Comparison of ENCODE assay signal across 8 cellular contexts in the genomic region with DNA sequence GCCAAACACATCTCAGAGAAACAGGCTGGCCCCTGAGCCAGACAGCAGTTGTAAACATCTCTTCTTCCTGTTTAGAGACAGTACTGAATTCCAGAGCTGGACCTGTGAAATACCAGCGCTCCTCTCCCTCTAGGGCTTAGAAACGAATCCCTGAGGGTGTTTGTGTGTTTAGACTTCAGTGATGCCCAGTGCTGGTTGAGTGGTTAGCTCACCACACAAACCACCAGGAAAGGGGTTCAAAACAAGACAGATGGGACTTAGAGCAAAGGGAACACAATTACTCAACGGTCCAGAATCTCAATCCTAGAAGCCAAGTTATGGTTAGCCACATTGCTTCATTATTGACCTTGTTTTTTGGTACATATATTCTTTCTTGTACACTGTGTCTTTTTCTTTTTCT.
DNase-seq lines count a peak whose midpoint lies in the region; ATAC-seq and TF ChIP-seq lines count a peak whose summit lies in the region.

No MANE protein-coding gene starts in this region.

- CTCF ChIA-PET in SK-N-SH (lab: Yijun Ruan, JAX): interaction anchor here (0.6 kb wide), 1 partner anchor 147 kb away, joined by 3 read pairs; no protein-coding TSS in a partner anchor

- TF ChIP-seq EP300 in SK-N-SH (IDR thresholded peaks at IDR 0.05; ENCODE audit: borderline replicate concordance in 1 of 2, low read depth in 1 of 2, low read length in 1 of 2): no peak

- no peaks in the 10 kb centered on the region for H3K9me2 ChIP-seq in SK-N-SH

- H3K4me2 ChIP-seq in SK-N-SH: no peak overlapping the region

- no peak for TF ChIP-seq CTCF in SK-N-SH (IDR thresholded peaks at IDR 0.05)

- H3K27ac ChIP-seq in SK-N-SH (ENCODE audit: low read depth in 2 of 2, low read length in 1 of 2): peak overlapping the region in 1 of 2 experiments; percentile 67; a peak in 2 of 4 replicates

- H2AFZ ChIP-seq in SK-N-SH (ENCODE audit: low read depth): peak overlapping the region; percentile 72; the same call in 1 of the 2 replicates

- peak; percentile 40 for ATAC-seq in GM18517 (IDR thresholded peaks at IDR 0.05; ENCODE audit: unreplicated experiment)
- ATAC-seq in HG02938 (IDR thresholded peaks at IDR 0.05; ENCODE audit: unreplicated experiment): peak; percentile 43
- ATAC-seq in HG02970 (IDR thresholded peaks at IDR 0.05; ENCODE audit: low FRiP score, unreplicated experiment): no peak

- WGBS in SK-N-SH (ENCODE audit: low lambda C conversion rate): 78% methylated on average over 3 of the region's 3 CpGs

- H3K27me3 ChIP-seq in SK-N-SH (ENCODE audit: insufficient read depth): no peaks in the 10 kb centered on the region

- no peak overlapping the region for H3K4me3 ChIP-seq in SK-N-SH (ENCODE audit: low read depth in 2 of 2, low read length in 1 of 2)

- peaks cover 10 to 49% of the 10 kb centered on the region in 2 experiments for H3K4me1 ChIP-seq in SK-N-SH (ENCODE audit: control insufficient read depth in 1 of 2, insufficient read depth in 2 of 2, low read depth in 1 of 2, low read length in 1 of 2)

- peaks cover 22% of the 10 kb centered on the region for H3F3A ChIP-seq in SK-N-SH (replicated peaks; ENCODE audit: insufficient read depth)

- no peak for TF ChIP-seq RAD21 in SK-N-SH (IDR thresholded peaks at IDR 0.05; ENCODE audit: low read length)

- H3K9me3 ChIP-seq in SK-N-SH: no peaks in the 10 kb centered on the region

- H4K20me1 ChIP-seq in SK-N-SH (ENCODE audit: insufficient read depth): no peaks in the 10 kb centered on the region

- no peak overlapping the region for H3K9ac ChIP-seq in SK-N-SH

- no peaks in the 10 kb centered on the region for H3K36me3 ChIP-seq in SK-N-SH (replicated peaks in 1 of 2; ENCODE audit: control insufficient read depth in 1 of 2, insufficient read depth in 2 of 2, low read length in 1 of 2)

- DNase-seq in SK-N-SH: no peak
- DNase-seq in kidney tubule cell (ENCODE audit: low spot score): peak; percentile 99
- DNase-seq in DMS153 treated with DMSO at 0.1 percent for 48 hours (lab: John Stamatoyannopoulos, UW; ENCODE audit: unreplicated experiment): no peak
- DNase-seq in activated naive CD4-positive, alpha-beta T cell treated with anti-CD3 and anti-CD28 coated beads, Interleukin-2, amount 50 U/mL, for 16 hours: no peak
- no peak for DNase-seq in activated gamma-delta T cell (lab: John Stamatoyannopoulos, UW)

- H3K79me2 ChIP-seq in SK-N-SH (ENCODE audit: insufficient read depth): no peaks in the 10 kb centered on the region

- POLR2A ChIA-PET in SK-N-SH (lab: Yijun Ruan, JAX): no interaction called here

TF ChIP-seq in SK-N-SH, 30 proteins besides CTCF, POLR2A, EP300 and RAD21:
- TF ChIP-seq YY1 (IDR thresholded peaks at IDR 0.05; ENCODE audit: low read depth) (no peak), NRF1 (IDR thresholded peaks at IDR 0.05; ENCODE audit: low read depth, low read length) (no peak), CHD2 (IDR thresholded peaks at IDR 0.05; ENCODE audit: low read length, partially characterized antibody) (no peak), MXI1 (IDR thresholded peaks at IDR 0.05; ENCODE audit: low read depth, low read length) (no peak), FOXM1 (IDR thresholded peaks at IDR 0.05; ENCODE audit: low read depth) (no peak), FOSL2 (IDR thresholded peaks at IDR 0.05; ENCODE audit: borderline replicate concordance, low read depth) (no peak), RFX5 (IDR thresholded peaks at IDR 0.05; ENCODE audit: low read length) (no peak), RCOR1 (IDR thresholded peaks at IDR 0.05; ENCODE audit: low read length) (no peak), NFIC (IDR thresholded peaks at IDR 0.05; ENCODE audit: borderline replicate concordance) (no peak), JUND (IDR thresholded peaks at IDR 0.05) (no peak), TCF12 (IDR thresholded peaks at IDR 0.05) (no peak), PBX3 (IDR thresholded peaks at IDR 0.05) (no peak), SIN3A (IDR thresholded peaks at IDR 0.05; ENCODE audit: borderline replicate concordance, low read depth, low read length) (no peak)
- TF ChIP-seq, protein P1, sequence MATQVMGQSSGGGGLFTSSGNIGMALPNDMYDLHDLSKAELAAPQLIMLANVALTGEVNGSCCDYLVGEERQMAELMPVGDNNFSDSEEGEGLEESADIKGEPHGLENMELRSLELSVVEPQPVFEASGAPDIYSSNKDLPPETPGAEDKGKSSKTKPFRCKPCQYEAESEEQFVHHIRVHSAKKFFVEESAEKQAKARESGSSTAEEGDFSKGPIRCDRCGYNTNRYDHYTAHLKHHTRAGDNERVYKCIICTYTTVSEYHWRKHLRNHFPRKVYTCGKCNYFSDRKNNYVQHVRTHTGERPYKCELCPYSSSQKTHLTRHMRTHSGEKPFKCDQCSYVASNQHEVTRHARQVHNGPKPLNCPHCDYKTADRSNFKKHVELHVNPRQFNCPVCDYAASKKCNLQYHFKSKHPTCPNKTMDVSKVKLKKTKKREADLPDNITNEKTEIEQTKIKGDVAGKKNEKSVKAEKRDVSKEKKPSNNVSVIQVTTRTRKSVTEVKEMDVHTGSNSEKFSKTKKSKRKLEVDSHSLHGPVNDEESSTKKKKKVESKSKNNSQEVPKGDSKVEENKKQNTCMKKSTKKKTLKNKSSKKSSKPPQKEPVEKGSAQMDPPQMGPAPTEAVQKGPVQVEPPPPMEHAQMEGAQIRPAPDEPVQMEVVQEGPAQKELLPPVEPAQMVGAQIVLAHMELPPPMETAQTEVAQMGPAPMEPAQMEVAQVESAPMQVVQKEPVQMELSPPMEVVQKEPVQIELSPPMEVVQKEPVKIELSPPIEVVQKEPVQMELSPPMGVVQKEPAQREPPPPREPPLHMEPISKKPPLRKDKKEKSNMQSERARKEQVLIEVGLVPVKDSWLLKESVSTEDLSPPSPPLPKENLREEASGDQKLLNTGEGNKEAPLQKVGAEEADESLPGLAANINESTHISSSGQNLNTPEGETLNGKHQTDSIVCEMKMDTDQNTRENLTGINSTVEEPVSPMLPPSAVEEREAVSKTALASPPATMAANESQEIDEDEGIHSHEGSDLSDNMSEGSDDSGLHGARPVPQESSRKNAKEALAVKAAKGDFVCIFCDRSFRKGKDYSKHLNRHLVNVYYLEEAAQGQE (IDR thresholded peaks at IDR 0.05; ENCODE audit: low read depth, low read length): no peak
